Comparison of ENCODE assay signal across 1 cellular context in the genomic region with DNA sequence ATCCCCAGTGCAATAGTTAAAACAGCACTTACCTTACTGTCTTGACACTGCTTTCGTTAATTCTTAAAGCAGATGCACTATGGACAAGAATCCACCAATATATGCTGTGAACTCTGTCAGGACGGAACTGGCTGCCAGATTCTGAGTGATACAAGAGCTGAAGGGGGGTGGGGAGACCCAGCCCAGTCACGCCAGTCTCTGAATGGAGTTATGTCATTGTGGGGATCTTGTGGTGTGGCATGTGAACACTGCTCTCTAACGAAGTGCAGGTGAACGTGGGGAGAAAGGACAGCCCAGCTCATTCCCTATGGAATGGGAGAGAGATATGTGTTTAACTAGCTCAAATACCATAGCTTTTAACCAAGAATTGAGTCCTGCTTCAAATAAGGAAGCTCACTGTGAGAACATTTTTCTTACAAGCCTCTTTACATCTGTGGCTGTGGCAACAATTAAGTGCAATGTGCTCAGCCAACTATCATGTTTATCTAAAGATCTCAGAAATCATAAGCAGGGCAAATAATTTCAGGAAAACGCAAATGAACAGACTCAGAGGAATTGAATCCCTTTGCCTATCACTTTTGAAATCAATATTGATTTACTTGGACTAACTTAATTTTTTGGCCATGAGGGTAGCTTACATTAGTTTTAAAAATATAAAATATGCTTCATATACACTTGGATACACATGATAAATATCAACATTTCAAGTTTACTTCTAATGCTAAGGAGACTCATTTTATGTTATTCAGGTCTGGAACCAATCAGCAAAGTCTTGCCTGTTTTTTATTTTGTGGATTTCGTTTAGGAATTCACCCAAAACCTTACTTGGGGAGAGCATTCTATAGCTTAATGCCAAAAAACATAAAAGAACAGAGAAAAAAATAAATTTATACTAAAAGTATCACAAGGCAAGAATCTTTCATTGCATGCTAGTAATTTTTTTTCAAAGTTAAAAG.
TF ChIP-seq lines count a peak whose summit lies in the region.

A gene with protein sequence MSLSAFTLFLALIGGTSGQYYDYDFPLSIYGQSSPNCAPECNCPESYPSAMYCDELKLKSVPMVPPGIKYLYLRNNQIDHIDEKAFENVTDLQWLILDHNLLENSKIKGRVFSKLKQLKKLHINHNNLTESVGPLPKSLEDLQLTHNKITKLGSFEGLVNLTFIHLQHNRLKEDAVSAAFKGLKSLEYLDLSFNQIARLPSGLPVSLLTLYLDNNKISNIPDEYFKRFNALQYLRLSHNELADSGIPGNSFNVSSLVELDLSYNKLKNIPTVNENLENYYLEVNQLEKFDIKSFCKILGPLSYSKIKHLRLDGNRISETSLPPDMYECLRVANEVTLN (minus strand): TSS at position 129 of the 956 bp plus-strand sequence. CDS start 2,515 bp downstream, outside the sequence.

TF ChIP-seq in WTC11, 78 proteins besides CTCF, POLR2A, EP300 and RAD21 (continued from another document):
- TF ChIP-seq TP53 (CRISPR knock-in tag; IDR thresholded peaks at IDR 0.05) (no peak), CREM (CRISPR knock-in tag; IDR thresholded peaks at IDR 0.05) (no peak), SMAD4 (CRISPR knock-in tag; IDR thresholded peaks at IDR 0.05) (no peak), NR1H2 (CRISPR knock-in tag; IDR thresholded peaks at IDR 0.05) (no peak), CBFB (CRISPR knock-in tag; IDR thresholded peaks at IDR 0.05; ENCODE audit: low read depth) (no peak), ZBTB21 (CRISPR knock-in tag; IDR thresholded peaks at IDR 0.05; ENCODE audit: borderline replicate concordance) (no peak), FOXP1 (CRISPR knock-in tag; IDR thresholded peaks at IDR 0.05; ENCODE audit: borderline replicate concordance) (no peak), ETV6 (CRISPR knock-in tag; IDR thresholded peaks at IDR 0.05) (no peak), SMAD3 (CRISPR knock-in tag; IDR thresholded peaks at IDR 0.05; ENCODE audit: borderline replicate concordance) (no peak), ZNF396 (CRISPR knock-in tag; IDR thresholded peaks at IDR 0.05; ENCODE audit: borderline replicate concordance) (no peak)
- TF ChIP-seq, protein P1, sequence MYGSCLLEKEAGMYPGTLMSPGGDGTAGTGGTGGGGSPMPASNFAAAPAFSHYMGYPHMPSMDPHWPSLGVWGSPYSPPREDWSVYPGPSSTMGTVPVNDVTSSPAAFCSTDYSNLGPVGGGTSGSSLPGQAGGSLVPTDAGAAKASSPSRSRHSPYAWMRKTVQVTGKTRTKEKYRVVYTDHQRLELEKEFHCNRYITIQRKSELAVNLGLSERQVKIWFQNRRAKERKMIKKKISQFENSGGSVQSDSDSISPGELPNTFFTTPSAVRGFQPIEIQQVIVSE (CRISPR knock-in tag; IDR thresholded peaks at IDR 0.05; ENCODE audit: borderline replicate concordance): no peak
- TF ChIP-seq, protein P2, sequence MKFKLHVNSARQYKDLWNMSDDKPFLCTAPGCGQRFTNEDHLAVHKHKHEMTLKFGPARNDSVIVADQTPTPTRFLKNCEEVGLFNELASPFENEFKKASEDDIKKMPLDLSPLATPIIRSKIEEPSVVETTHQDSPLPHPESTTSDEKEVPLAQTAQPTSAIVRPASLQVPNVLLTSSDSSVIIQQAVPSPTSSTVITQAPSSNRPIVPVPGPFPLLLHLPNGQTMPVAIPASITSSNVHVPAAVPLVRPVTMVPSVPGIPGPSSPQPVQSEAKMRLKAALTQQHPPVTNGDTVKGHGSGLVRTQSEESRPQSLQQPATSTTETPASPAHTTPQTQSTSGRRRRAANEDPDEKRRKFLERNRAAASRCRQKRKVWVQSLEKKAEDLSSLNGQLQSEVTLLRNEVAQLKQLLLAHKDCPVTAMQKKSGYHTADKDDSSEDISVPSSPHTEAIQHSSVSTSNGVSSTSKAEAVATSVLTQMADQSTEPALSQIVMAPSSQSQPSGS (CRISPR knock-in tag; IDR thresholded peaks at IDR 0.05; ENCODE audit: borderline replicate concordance, low read depth): no peak
TF ChIP-seq in WTC11: peak in this region for 0.
